ENCODE assay signal across 8 cellular contexts in genomic region chr3:39147711-39148115, GRCh38. TPM values are rescaled to one million over a fixed set of nuclear protein-coding genes. Genes with fewer than 3 reads are reported as not detected.
A peak's percentile ranks its signal among the peaks of the same experiment; 100 is the strongest.
DNase-seq lines count a peak whose midpoint lies in the region; ATAC-seq and TF ChIP-seq lines count a peak whose summit lies in the region.

No MANE protein-coding gene starts in this region.

- H3K9me3 ChIP-seq in CD4-positive, alpha-beta T cell (ENCODE audit: control insufficient read depth, low read length): no peaks in the 10 kb centered on the region

- H3K4me3 Mint-ChIP-seq in CD4-positive, alpha-beta T cell: peak overlapping the region; percentile 93
- H3K4me3 Mint-ChIP-seq in activated T-cell treated with anti-CD3 and anti-CD28 coated beads, Interleukin-2, amount 50 U/mL, for 4 hours: peak overlapping the region; percentile 95
- peak overlapping the region; percentile 71 to 87 (median 77) for H3K4me3 Mint-ChIP-seq in immature natural killer cell

- no peaks in the 10 kb centered on the region for H3K27me3 ChIP-seq in CD4-positive, alpha-beta T cell (ENCODE audit: control insufficient read depth, insufficient read depth, low read length)

- peaks cover 77% of the 10 kb centered on the region for H3K36me3 Mint-ChIP-seq in CD4-positive, alpha-beta T cell (ENCODE audit: low read depth)
- H3K36me3 Mint-ChIP-seq in activated T-cell treated with anti-CD3 and anti-CD28 coated beads, Interleukin-2, amount 50 U/mL, for 4 hours (ENCODE audit: insufficient read depth): peaks cover 73% of the 10 kb centered on the region
- H3K36me3 Mint-ChIP-seq in immature natural killer cell: peaks cover 10 to 30% (median 17%) of the 10 kb centered on the region in 3 donors

- CTCF ChIA-PET in CD4-positive, alpha-beta T cell (lab: Charles Lee): no interaction called here

- peaks cover 83% of the 10 kb centered on the region for H3K4me1 Mint-ChIP-seq in CD4-positive, alpha-beta T cell (ENCODE audit: low read depth)
- H3K4me1 Mint-ChIP-seq in activated T-cell treated with anti-CD3 and anti-CD28 coated beads, Interleukin-2, amount 50 U/mL, for 4 hours (ENCODE audit: low read depth): peaks cover 75% of the 10 kb centered on the region
- peaks cover 73 to 75% of the 10 kb centered on the region in 2 donors for H3K4me1 Mint-ChIP-seq in immature natural killer cell

- peak overlapping the region; percentile 97 for H3K27ac Mint-ChIP-seq in CD4-positive, alpha-beta T cell
- H3K27ac Mint-ChIP-seq in immature natural killer cell: peak overlapping the region; percentile 86 to 98 (median 96)

- intact Hi-C loops in CD4-positive, alpha-beta T cell (cut with DNase I, micrococcal nuclease): loop anchor here in 1 of 2 experiments (10.0 kb wide), 1 partner anchor 93 kb away; the partner anchor contains the start of genes SCN11A and WDR48

- no peak for ATAC-seq in CD4-positive, alpha-beta T cell (ENCODE audit: poor library complexity)
- ATAC-seq in GM19372 (IDR thresholded peaks at IDR 0.05; ENCODE audit: low read depth, unreplicated experiment): peak; percentile 24
- ATAC-seq in activated T-cell treated with anti-CD3 and anti-CD28 coated beads, Interleukin-2, amount 50 U/mL, for 4 hours: no peak
- no peak for ATAC-seq in stimulated activated naive CD8-positive, alpha-beta T cell treated with anti-CD3 and anti-CD28 coated beads, Interleukin-15, Interleukin-2, amounts not matched to agents 100 U/mL and 50 U/mL, for 24 hours
- no peak for ATAC-seq in esophagus mucosa

- POLR2A ChIA-PET in CD4-positive, alpha-beta T cell (lab: Charles Lee): interaction anchor here (0.6 to 2.0 kb wide), 6 partner anchors 8 to 825 kb away, joined by 3 to 10 read pairs (median 4); partner anchors contain the start of genes GORASP1, SCN11A, TTC21A and WDR48

- no peak for TF ChIP-seq CTCF in CD4-positive, alpha-beta T cell (IDR thresholded peaks at IDR 0.05)

- peak in 2 of 10 experiments; percentile 27 to 32 for DNase-seq in CD4-positive, alpha-beta T cell
- peak; percentile 63 for DNase-seq in Jurkat, Clone E6-1 (ENCODE audit: low read depth, low spot score)
- DNase-seq in activated T-cell treated with anti-CD3 and anti-CD28 coated beads, Interleukin-2, amount 50 U/mL, for 4 hours: no peak
- DNase-seq in immature natural killer cell (peak in 1 of 3 donors; percentile 50), NAMALWA (ENCODE audit: low spot score) (no peak)
- peak; percentile 55 for DNase-seq in stimulated activated naive CD8-positive, alpha-beta T cell treated with anti-CD3 and anti-CD28 coated beads, Interleukin-15, Interleukin-2, amounts not matched to agents 100 U/mL and 50 U/mL, for 24 hours

- peak overlapping the region; percentile 51 for H3K4me3 ChIP-seq in Jurkat, Clone E6-1 (ENCODE audit: low read length)

- peak overlapping the region; percentile 64 for H3K27ac ChIP-seq in CD4-positive, alpha-beta T cell (ENCODE audit: low read depth, low read length)

- H3K9me3 Mint-ChIP-seq in CD4-positive, alpha-beta T cell: no peaks in the 10 kb centered on the region
- H3K9me3 Mint-ChIP-seq in activated T-cell treated with anti-CD3 and anti-CD28 coated beads, Interleukin-2, amount 50 U/mL, for 4 hours: no peaks in the 10 kb centered on the region
- no peaks in the 10 kb centered on the region for H3K9me3 Mint-ChIP-seq in immature natural killer cell

- H3K27me3 Mint-ChIP-seq in CD4-positive, alpha-beta T cell: peaks cover 4% of the 10 kb centered on the region
- H3K27me3 Mint-ChIP-seq in activated T-cell treated with anti-CD3 and anti-CD28 coated beads, Interleukin-2, amount 50 U/mL, for 4 hours (ENCODE audit: low read depth): no peaks in the 10 kb centered on the region
- H3K27me3 Mint-ChIP-seq in immature natural killer cell (ENCODE audit: low read depth in 3 of 3): peaks cover 54 to 90% (median 63%) of the 10 kb centered on the region in 3 donors

RNA-seq across cellular contexts. Expression of gene CSRNP1, which starts 5.7 kb away (rescaled TPM):
- 100 to 1,000 TPM; 357 to 368 TPM for total RNA-seq in CD4-positive, alpha-beta T cell
- polyA plus RNA-seq in Jurkat, Clone E6-1 (2012; ENCODE audit: insufficient read depth, insufficient read length): 4.5 TPM
- total RNA-seq in activated T-cell treated with anti-CD3 and anti-CD28 coated beads, Interleukin-2, amount 50 U/mL, for 4 hours: 10 to 100 TPM; 88.9 to 96.6 (median 95.1) TPM
- polyA plus RNA-seq in immature natural killer cell: 10 to 100 TPM; 42.1 to 46.6 (median 43.4) TPM
- 15.4 TPM for total RNA-seq in esophagus mucosa

RNA-seq across cellular contexts. Expression of gene TTC21A, which starts 40.2 kb away (rescaled TPM):
- 1 to 10 TPM; 4.1 to 5.2 TPM for total RNA-seq in CD4-positive, alpha-beta T cell
- polyA plus RNA-seq in Jurkat, Clone E6-1 (2012; ENCODE audit: insufficient read depth, insufficient read length): 2.8 TPM
- total RNA-seq in activated T-cell treated with anti-CD3 and anti-CD28 coated beads, Interleukin-2, amount 50 U/mL, for 4 hours: 1 to 10 TPM in 2 of 3 donors, under 1 TPM in 1; 0.84 to 1.1 (median 1.0) TPM
- under 1 TPM in 2 of 3 donors, not detected in 1; 0.39 to 0.45 TPM for polyA plus RNA-seq in immature natural killer cell
- total RNA-seq in esophagus mucosa: 2.3 TPM

RNA-seq across cellular contexts. Expression of gene GORASP1, which starts 40.3 kb away (rescaled TPM):
- total RNA-seq in CD4-positive, alpha-beta T cell: 10 to 100 TPM; 29.1 to 31.5 TPM
- 27.0 TPM for polyA plus RNA-seq in Jurkat, Clone E6-1 (2012; ENCODE audit: insufficient read depth, insufficient read length)
- 10 to 100 TPM; 31.8 to 34.7 (median 33.0) TPM for total RNA-seq in activated T-cell treated with anti-CD3 and anti-CD28 coated beads, Interleukin-2, amount 50 U/mL, for 4 hours
- 1 to 10 TPM; 5.3 to 7.8 (median 5.4) TPM for polyA plus RNA-seq in immature natural killer cell
- 23.5 TPM for total RNA-seq in esophagus mucosa

RNA-seq across cellular contexts. Expression of gene XIRP1, which starts 44.7 kb away (rescaled TPM):
- not detected for total RNA-seq in CD4-positive, alpha-beta T cell
- polyA plus RNA-seq in Jurkat, Clone E6-1 (2012; ENCODE audit: insufficient read depth, insufficient read length): not detected
- 10 to 100 TPM; 13.1 to 20.6 (median 18.2) TPM for total RNA-seq in activated T-cell treated with anti-CD3 and anti-CD28 coated beads, Interleukin-2, amount 50 U/mL, for 4 hours
- polyA plus RNA-seq in immature natural killer cell: under 1 TPM in 2 of 3 donors, not detected in 1; 0.03 to 0.27 TPM
- total RNA-seq in esophagus mucosa: not detected

Comparison
In these comparisons a context has a peak if more than half of its experiments do, and no peak if none do; other contexts are left out.
1. DNase-seq: peak in Jurkat, Clone E6-1 (single experiment) and stimulated activated naive CD8-positive, alpha-beta T cell treated with anti-CD3 and anti-CD28 coated beads, Interleukin-15, Interleukin-2, amounts not matched to agents 100 U/mL and 50 U/mL, for 24 hours (single experiment); none in activated T-cell treated with anti-CD3 and anti-CD28 coated beads, Interleukin-2, amount 50 U/mL, for 4 hours (single experiment) and NAMALWA (single experiment).
2. Peak in every context shown above with its lines, with median percentiles within 50 percentile points of each other: H3K4me3 Mint-ChIP-seq.